Comparison of ENCODE assay signal across 1 cellular context in the genomic region with DNA sequence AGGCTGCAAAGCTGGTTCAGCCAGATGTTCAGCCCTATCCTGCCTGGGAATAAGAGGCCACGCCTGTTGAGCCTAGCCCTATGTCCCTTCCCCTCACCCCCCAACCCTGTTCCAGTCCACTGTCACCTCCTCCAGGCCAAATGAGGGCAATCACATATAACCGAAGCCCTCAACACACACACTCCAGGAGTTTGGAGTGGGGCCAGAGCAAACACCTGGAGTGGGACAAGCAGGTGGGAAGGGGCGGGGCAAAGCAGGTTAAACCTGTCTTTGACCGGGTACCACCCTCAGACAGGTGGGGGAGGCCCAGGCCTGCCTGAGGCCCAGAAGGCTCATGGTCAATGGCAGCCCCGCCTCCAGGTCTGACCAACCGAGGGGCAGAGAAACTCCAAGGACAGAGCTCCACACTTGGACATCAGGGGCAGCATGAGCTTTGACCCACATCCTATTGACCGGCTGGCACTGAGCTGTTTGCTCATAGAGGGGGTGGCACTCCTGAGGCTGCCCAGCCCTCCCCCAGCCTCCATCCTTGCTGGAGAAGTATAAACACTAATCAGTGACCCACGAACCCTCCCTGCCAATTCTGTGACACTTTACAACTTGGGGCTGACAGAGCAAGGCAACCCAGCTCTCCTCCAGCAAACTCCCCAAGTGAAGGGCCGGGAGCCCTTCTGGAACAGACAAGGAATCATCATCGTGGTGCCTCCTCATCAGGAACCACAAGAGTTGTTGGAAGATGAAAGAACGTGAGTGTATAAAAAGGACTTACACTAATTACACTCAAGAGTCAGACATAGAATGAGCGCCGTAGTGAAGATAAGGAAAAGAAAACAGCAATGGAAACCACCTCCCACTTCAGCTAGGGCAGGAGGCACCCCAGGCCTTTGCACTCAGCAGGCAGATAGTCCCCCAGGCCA.
TF ChIP-seq lines count a peak whose summit lies in the region.

No MANE protein-coding gene starts in this region.

TF ChIP-seq in HepG2, 621 proteins besides CTCF, POLR2A, EP300 and RAD21 (continued from another document and continues in another):
- TF ChIP-seq, protein P1, sequence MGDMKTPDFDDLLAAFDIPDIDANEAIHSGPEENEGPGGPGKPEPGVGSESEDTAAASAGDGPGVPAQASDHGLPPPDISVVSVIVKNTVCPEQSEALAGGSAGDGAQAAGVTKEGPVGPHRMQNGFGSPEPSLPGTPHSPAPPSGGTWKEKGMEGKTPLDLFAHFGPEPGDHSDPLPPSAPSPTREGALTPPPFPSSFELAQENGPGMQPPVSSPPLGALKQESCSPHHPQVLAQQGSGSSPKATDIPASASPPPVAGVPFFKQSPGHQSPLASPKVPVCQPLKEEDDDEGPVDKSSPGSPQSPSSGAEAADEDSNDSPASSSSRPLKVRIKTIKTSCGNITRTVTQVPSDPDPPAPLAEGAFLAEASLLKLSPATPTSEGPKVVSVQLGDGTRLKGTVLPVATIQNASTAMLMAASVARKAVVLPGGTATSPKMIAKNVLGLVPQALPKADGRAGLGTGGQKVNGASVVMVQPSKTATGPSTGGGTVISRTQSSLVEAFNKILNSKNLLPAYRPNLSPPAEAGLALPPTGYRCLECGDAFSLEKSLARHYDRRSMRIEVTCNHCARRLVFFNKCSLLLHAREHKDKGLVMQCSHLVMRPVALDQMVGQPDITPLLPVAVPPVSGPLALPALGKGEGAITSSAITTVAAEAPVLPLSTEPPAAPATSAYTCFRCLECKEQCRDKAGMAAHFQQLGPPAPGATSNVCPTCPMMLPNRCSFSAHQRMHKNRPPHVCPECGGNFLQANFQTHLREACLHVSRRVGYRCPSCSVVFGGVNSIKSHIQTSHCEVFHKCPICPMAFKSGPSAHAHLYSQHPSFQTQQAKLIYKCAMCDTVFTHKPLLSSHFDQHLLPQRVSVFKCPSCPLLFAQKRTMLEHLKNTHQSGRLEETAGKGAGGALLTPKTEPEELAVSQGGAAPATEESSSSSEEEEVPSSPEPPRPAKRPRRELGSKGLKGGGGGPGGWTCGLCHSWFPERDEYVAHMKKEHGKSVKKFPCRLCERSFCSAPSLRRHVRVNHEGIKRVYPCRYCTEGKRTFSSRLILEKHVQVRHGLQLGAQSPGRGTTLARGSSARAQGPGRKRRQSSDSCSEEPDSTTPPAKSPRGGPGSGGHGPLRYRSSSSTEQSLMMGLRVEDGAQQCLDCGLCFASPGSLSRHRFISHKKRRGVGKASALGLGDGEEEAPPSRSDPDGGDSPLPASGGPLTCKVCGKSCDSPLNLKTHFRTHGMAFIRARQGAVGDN (CRISPR knock-in tag; IDR thresholded peaks at IDR 0.05) = peak; percentile 73
- TF ChIP-seq SNAI1 (CRISPR knock-in tag; IDR thresholded peaks at IDR 0.05; ENCODE audit: borderline replicate concordance) = no peak
- TF ChIP-seq, protein P2, sequence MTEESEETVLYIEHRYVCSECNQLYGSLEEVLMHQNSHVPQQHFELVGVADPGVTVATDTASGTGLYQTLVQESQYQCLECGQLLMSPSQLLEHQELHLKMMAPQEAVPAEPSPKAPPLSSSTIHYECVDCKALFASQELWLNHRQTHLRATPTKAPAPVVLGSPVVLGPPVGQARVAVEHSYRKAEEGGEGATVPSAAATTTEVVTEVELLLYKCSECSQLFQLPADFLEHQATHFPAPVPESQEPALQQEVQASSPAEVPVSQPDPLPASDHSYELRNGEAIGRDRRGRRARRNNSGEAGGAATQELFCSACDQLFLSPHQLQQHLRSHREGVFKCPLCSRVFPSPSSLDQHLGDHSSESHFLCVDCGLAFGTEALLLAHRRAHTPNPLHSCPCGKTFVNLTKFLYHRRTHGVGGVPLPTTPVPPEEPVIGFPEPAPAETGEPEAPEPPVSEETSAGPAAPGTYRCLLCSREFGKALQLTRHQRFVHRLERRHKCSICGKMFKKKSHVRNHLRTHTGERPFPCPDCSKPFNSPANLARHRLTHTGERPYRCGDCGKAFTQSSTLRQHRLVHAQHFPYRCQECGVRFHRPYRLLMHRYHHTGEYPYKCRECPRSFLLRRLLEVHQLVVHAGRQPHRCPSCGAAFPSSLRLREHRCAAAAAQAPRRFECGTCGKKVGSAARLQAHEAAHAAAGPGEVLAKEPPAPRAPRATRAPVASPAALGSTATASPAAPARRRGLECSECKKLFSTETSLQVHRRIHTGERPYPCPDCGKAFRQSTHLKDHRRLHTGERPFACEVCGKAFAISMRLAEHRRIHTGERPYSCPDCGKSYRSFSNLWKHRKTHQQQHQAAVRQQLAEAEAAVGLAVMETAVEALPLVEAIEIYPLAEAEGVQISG (CRISPR knock-in tag; IDR thresholded peaks at IDR 0.05) = no peak; the same call in none of the 2 replicates
- TF ChIP-seq ZNF292 (CRISPR knock-in tag; IDR thresholded peaks at IDR 0.05; ENCODE audit: borderline replicate concordance, low read depth) = peak; percentile 16; the same call in 1 of the 2 replicates
- TF ChIP-seq ZFP36L2 (CRISPR knock-in tag; IDR thresholded peaks at IDR 0.05) = no peak
- TF ChIP-seq ZSCAN20 (CRISPR knock-in tag; IDR thresholded peaks at IDR 0.05; ENCODE audit: borderline replicate concordance) = no peak
- TF ChIP-seq, protein P3, sequence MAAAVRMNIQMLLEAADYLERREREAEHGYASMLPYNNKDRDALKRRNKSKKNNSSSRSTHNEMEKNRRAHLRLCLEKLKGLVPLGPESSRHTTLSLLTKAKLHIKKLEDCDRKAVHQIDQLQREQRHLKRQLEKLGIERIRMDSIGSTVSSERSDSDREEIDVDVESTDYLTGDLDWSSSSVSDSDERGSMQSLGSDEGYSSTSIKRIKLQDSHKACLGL (CRISPR knock-in tag; IDR thresholded peaks at IDR 0.05) = no peak; the same call in 1 of the 2 replicates
- TF ChIP-seq BORCS8-MEF2B (CRISPR knock-in tag; IDR thresholded peaks at IDR 0.05) = no peak
- TF ChIP-seq, protein P4, sequence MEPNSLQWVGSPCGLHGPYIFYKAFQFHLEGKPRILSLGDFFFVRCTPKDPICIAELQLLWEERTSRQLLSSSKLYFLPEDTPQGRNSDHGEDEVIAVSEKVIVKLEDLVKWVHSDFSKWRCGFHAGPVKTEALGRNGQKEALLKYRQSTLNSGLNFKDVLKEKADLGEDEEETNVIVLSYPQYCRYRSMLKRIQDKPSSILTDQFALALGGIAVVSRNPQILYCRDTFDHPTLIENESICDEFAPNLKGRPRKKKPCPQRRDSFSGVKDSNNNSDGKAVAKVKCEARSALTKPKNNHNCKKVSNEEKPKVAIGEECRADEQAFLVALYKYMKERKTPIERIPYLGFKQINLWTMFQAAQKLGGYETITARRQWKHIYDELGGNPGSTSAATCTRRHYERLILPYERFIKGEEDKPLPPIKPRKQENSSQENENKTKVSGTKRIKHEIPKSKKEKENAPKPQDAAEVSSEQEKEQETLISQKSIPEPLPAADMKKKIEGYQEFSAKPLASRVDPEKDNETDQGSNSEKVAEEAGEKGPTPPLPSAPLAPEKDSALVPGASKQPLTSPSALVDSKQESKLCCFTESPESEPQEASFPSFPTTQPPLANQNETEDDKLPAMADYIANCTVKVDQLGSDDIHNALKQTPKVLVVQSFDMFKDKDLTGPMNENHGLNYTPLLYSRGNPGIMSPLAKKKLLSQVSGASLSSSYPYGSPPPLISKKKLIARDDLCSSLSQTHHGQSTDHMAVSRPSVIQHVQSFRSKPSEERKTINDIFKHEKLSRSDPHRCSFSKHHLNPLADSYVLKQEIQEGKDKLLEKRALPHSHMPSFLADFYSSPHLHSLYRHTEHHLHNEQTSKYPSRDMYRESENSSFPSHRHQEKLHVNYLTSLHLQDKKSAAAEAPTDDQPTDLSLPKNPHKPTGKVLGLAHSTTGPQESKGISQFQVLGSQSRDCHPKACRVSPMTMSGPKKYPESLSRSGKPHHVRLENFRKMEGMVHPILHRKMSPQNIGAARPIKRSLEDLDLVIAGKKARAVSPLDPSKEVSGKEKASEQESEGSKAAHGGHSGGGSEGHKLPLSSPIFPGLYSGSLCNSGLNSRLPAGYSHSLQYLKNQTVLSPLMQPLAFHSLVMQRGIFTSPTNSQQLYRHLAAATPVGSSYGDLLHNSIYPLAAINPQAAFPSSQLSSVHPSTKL (CRISPR knock-in tag; IDR thresholded peaks at IDR 0.05) = peak; percentile 89
- TF ChIP-seq ZNF335 (CRISPR knock-in tag; IDR thresholded peaks at IDR 0.05) = no peak; the same call in 1 of the 2 replicates
- peak; percentile 31; the same call in 1 of the 2 replicates for TF ChIP-seq ZNF430 (CRISPR knock-in tag; IDR thresholded peaks at IDR 0.05)
- 0 out of 2 replicates have a peak, but pooled peaks have one; percentile 43 for TF ChIP-seq DR1 (CRISPR knock-in tag; IDR thresholded peaks at IDR 0.05)
- TF ChIP-seq ZFP62 (CRISPR knock-in tag; IDR thresholded peaks at IDR 0.05) = no peak
- TF ChIP-seq, protein P5, sequence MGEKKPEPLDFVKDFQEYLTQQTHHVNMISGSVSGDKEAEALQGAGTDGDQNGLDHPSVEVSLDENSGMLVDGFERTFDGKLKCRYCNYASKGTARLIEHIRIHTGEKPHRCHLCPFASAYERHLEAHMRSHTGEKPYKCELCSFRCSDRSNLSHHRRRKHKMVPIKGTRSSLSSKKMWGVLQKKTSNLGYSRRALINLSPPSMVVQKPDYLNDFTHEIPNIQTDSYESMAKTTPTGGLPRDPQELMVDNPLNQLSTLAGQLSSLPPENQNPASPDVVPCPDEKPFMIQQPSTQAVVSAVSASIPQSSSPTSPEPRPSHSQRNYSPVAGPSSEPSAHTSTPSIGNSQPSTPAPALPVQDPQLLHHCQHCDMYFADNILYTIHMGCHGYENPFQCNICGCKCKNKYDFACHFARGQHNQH (CRISPR knock-in tag; IDR thresholded peaks at IDR 0.05) = peak; percentile 88
- TF ChIP-seq MTA1 (CRISPR knock-in tag; IDR thresholded peaks at IDR 0.05; ENCODE audit: borderline replicate concordance) = peak; percentile 94; the same call in 1 of the 2 replicates
- peak; percentile 47; the same call in 1 of the 2 replicates for TF ChIP-seq NR2F6 (IDR thresholded peaks at IDR 0.05)
- TF ChIP-seq NR2F6 (CRISPR knock-in tag; IDR thresholded peaks at IDR 0.05) = peak; percentile 77
- TF ChIP-seq, protein P6, sequence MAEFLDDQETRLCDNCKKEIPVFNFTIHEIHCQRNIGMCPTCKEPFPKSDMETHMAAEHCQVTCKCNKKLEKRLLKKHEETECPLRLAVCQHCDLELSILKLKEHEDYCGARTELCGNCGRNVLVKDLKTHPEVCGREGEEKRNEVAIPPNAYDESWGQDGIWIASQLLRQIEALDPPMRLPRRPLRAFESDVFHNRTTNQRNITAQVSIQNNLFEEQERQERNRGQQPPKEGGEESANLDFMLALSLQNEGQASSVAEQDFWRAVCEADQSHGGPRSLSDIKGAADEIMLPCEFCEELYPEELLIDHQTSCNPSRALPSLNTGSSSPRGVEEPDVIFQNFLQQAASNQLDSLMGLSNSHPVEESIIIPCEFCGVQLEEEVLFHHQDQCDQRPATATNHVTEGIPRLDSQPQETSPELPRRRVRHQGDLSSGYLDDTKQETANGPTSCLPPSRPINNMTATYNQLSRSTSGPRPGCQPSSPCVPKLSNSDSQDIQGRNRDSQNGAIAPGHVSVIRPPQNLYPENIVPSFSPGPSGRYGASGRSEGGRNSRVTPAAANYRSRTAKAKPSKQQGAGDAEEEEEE (CRISPR knock-in tag; IDR thresholded peaks at IDR 0.05; ENCODE audit: borderline replicate concordance) = 0 out of 2 replicates have a peak, but pooled peaks have one; percentile 70
- no peak for TF ChIP-seq CEBPB (IDR thresholded peaks at IDR 0.05; ENCODE audit: borderline replicate concordance, low read depth, low read length)
- TF ChIP-seq PHF8 (CRISPR knock-in tag; IDR thresholded peaks at IDR 0.05) = no peak; the same call in 1 of the 2 replicates
- 0 out of 2 replicates have a peak, but pooled peaks have one; percentile 11 for TF ChIP-seq GLI4 (CRISPR knock-in tag; IDR thresholded peaks at IDR 0.05; ENCODE audit: borderline replicate concordance)
- TF ChIP-seq ZNF766 (CRISPR knock-in tag; IDR thresholded peaks at IDR 0.05; ENCODE audit: borderline replicate concordance) = no peak
- TF ChIP-seq ZNF33B (CRISPR knock-in tag; IDR thresholded peaks at IDR 0.05) = no peak
- peak; percentile 25; the same call in 1 of the 2 replicates for TF ChIP-seq HOXD1 (CRISPR knock-in tag; IDR thresholded peaks at IDR 0.05)
- no peak for TF ChIP-seq LCORL (IDR thresholded peaks at IDR 0.05)
- peak; percentile 60; the same call in 1 of the 2 replicates for TF ChIP-seq LCORL (CRISPR knock-in tag; IDR thresholded peaks at IDR 0.05)
- TF ChIP-seq, protein P7, sequence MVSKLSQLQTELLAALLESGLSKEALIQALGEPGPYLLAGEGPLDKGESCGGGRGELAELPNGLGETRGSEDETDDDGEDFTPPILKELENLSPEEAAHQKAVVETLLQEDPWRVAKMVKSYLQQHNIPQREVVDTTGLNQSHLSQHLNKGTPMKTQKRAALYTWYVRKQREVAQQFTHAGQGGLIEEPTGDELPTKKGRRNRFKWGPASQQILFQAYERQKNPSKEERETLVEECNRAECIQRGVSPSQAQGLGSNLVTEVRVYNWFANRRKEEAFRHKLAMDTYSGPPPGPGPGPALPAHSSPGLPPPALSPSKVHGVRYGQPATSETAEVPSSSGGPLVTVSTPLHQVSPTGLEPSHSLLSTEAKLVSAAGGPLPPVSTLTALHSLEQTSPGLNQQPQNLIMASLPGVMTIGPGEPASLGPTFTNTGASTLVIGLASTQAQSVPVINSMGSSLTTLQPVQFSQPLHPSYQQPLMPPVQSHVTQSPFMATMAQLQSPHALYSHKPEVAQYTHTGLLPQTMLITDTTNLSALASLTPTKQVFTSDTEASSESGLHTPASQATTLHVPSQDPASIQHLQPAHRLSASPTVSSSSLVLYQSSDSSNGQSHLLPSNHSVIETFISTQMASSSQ (IDR thresholded peaks at IDR 0.05; ENCODE audit: low read depth) = peak; percentile 33; the same call in 1 of the 2 replicates
- TF ChIP-seq, protein P7 (CRISPR knock-in tag; IDR thresholded peaks at IDR 0.05; ENCODE audit: borderline replicate concordance) = no peak
- 0 out of 2 replicates have a peak, but pooled peaks have one; percentile 54 for TF ChIP-seq MED13 (CRISPR knock-in tag; IDR thresholded peaks at IDR 0.05)
